In genomic region chr7:82376739-82377138, GRCh38 we compare ENCODE assay signal across 25 cellular contexts.
DNase-seq lines count a peak whose midpoint lies in the region; ATAC-seq, FAIRE-seq and TF ChIP-seq lines count a peak whose summit lies in the region.
"Had no signal": no experiment of that assay in that cellular context is flagged by ENCODE, and none has a peak within 500 bp of the region (broad histone marks: within the 10 kb centered on the region; RNA-seq: fewer than 3 reads in every experiment).

No MANE protein-coding gene starts in this region.

- no peak for TF ChIP-seq CTCF in A549 (IDR thresholded peaks at IDR 0.05)
- no peak for TF ChIP-seq CTCF in lower leg skin (IDR thresholded peaks at IDR 0.05)

- POLR2A ChIA-PET in A549 (lab: Yijun Ruan, JAX) = no interaction called here
- POLR2A ChIA-PET in activated CD4-positive, alpha-beta memory T cell treated with anti-CD3 and anti-CD28 coated beads for 36 hours (lab: Charles Lee) = no interaction called here

- FAIRE-seq in A549 (lab: Jason Lieb, UNC) = no peak
- FAIRE-seq: HTR-8/SVneo had no signal

- intact Hi-C loops in lower leg skin (cut with DNase I; ENCODE audit: low total_unique reads) = no loop called here
- intact Hi-C loops in activated CD4-positive, alpha-beta memory T cell treated with anti-CD3 and anti-CD28 coated beads for 36 hours (cut with micrococcal nuclease) = no loop called here

- no peak overlapping the region for H3K27ac Mint-ChIP-seq in activated CD4-positive, alpha-beta memory T cell treated with anti-CD3 and anti-CD28 coated beads for 36 hours
- H3K27ac Mint-ChIP-seq in T-helper 17 cell = no peak overlapping the region
- H3K27ac Mint-ChIP-seq: activated CD4-positive, alpha-beta memory T cell treated with anti-CD3 and anti-CD28 coated beads, Interleukin-2, amount 10 ng/mL, durations not matched to agents 7 days and 5 days; immature natural killer cell; naive thymus-derived CD8-positive, alpha-beta T cell had no signal

- no peaks in the 10 kb centered on the region for H3K36me3 ChIP-seq in SK-N-MC (ENCODE audit: insufficient read depth, low read length)
- H3K36me3 ChIP-seq: ovary, right atrium auricular region had no signal

- H3K27ac ChIP-seq in A549 (no peak overlapping the region), SK-N-MC (peak overlapping the region; percentile 85)
- H3K27ac ChIP-seq: hepatocyte, KMS-11, ovary, right atrium auricular region had no signal

- no peaks in the 10 kb centered on the region for H3K27me3 Mint-ChIP-seq in activated CD4-positive, alpha-beta memory T cell treated with anti-CD3 and anti-CD28 coated beads for 36 hours
- H3K27me3 Mint-ChIP-seq in T-helper 17 cell = no peaks in the 10 kb centered on the region
- H3K27me3 Mint-ChIP-seq: activated CD4-positive, alpha-beta memory T cell treated with anti-CD3 and anti-CD28 coated beads, Interleukin-2, amount 10 ng/mL, durations not matched to agents 7 days and 5 days had no signal

- H3K9me3 Mint-ChIP-seq in activated CD4-positive, alpha-beta memory T cell treated with anti-CD3 and anti-CD28 coated beads for 36 hours = no peaks in the 10 kb centered on the region
- H3K9me3 Mint-ChIP-seq: activated CD4-positive, alpha-beta memory T cell treated with anti-CD3 and anti-CD28 coated beads, Interleukin-2, amount 10 ng/mL, durations not matched to agents 7 days and 5 days; naive thymus-derived CD8-positive, alpha-beta T cell had no signal

- CTCF ChIA-PET in A549 (lab: Yijun Ruan, JAX) = no interaction called here
- CTCF ChIA-PET in activated CD4-positive, alpha-beta memory T cell treated with anti-CD3 and anti-CD28 coated beads for 36 hours (lab: Charles Lee) = no interaction called here

- H3K9ac ChIP-seq in SK-N-MC (ENCODE audit: insufficient read length) = peak overlapping the region; percentile 46
- H3K9ac ChIP-seq: KMS-11 had no signal

- H3K9me3 ChIP-seq in A549 (no peaks in the 10 kb centered on the region), SK-N-MC (ENCODE audit: low read depth, low read length) (no peaks in the 10 kb centered on the region), T-helper 17 cell (ENCODE audit: control insufficient read depth, low read length, poor library complexity, severe bottlenecking) (no peaks in the 10 kb centered on the region)
- H3K9me3 ChIP-seq: ovary, right atrium auricular region had no signal

- H3K36me3 Mint-ChIP-seq in activated CD4-positive, alpha-beta memory T cell treated with anti-CD3 and anti-CD28 coated beads for 36 hours = no peaks in the 10 kb centered on the region
- H3K36me3 Mint-ChIP-seq in T-helper 17 cell (ENCODE audit: low read depth) = no peaks in the 10 kb centered on the region
- H3K36me3 Mint-ChIP-seq: immature natural killer cell; naive thymus-derived CD8-positive, alpha-beta T cell had no signal

- H3K4me3 ChIP-seq in A549 (no peak overlapping the region), SK-N-MC (peak overlapping the region; percentile 64), lower leg skin (ENCODE audit: low read depth, poor library complexity, severe bottlenecking) (no peak overlapping the region)
- H3K4me3 ChIP-seq: hepatocyte, ovary, right atrium auricular region had no signal

- H3K4me2 ChIP-seq in A549 = peak overlapping the region; percentile 42
- H3K4me2 ChIP-seq: hepatocyte, KMS-11 had no signal

- no peak for TF ChIP-seq EP300 in A549 (IDR thresholded peaks at IDR 0.05)

- DNase-seq in A549 (ENCODE audit: low read depth in 1 of 2, low spot score in 1 of 2) (no peak), DMS79 treated with DMSO at 0.1 percent for 48 hours (lab: John Stamatoyannopoulos, UW) (peak; percentile 76), NCI-H2081 treated with DMSO at 0.1 percent for 48 hours (lab: John Stamatoyannopoulos, UW) (peak; percentile 49), SK-N-MC (ENCODE audit: low read depth, low spot score) (no peak), lower leg skin (ENCODE audit: low spot score in 2 of 2) (no peak), T-helper 17 cell (no peak)
- DNase-seq in activated CD4-positive, alpha-beta memory T cell treated with anti-CD3 and anti-CD28 coated beads for 36 hours = no peak
- no peak for DNase-seq in stimulated activated CD4-positive, alpha-beta T cell treated with anti-CD3 and anti-CD28 coated beads, Interleukin-4, amount 100 ng/mL, for 1 hour
- DNase-seq: activated CD4-positive, alpha-beta memory T cell treated with anti-CD3 and anti-CD28 coated beads, Interleukin-2, amount 10 ng/mL, durations not matched to agents 7 days and 5 days; activated effector memory CD4-positive, alpha-beta T cell treated with anti-CD3 and anti-CD28 coated beads, Interleukin-2, amount 50 U/mL, for 16 hours; activated T-cell treated with anti-CD3 and anti-CD28 coated beads for 4 hours; C1 segment of cervical spinal cord; cerebellar nuclear complex; foreskin fibroblast; GDM1; immature natural killer cell; naive thymus-derived CD8-positive, alpha-beta T cell; NCI-H446 treated with DMSO at 0.1 percent for 48 hours; ovary; RPMI8226 had no signal

- no peak overlapping the region for H3K4me3 Mint-ChIP-seq in activated CD4-positive, alpha-beta memory T cell treated with anti-CD3 and anti-CD28 coated beads for 36 hours
- no peak overlapping the region for H3K4me3 Mint-ChIP-seq in T-helper 17 cell
- H3K4me3 Mint-ChIP-seq: activated CD4-positive, alpha-beta memory T cell treated with anti-CD3 and anti-CD28 coated beads, Interleukin-2, amount 10 ng/mL, durations not matched to agents 7 days and 5 days; immature natural killer cell; naive thymus-derived CD8-positive, alpha-beta T cell had no signal

- peaks cover 10% of the 10 kb centered on the region; the same call in 2 of the 3 replicates for H3K4me1 ChIP-seq in A549
- H3K4me1 ChIP-seq: right atrium auricular region had no signal

- no peak for TF ChIP-seq RAD21 in A549 (conservative IDR thresholded peaks at IDR 0.05 in 1 of 2, IDR thresholded peaks at IDR 0.05 in 1 of 2)

- H3K4me1 Mint-ChIP-seq in activated CD4-positive, alpha-beta memory T cell treated with anti-CD3 and anti-CD28 coated beads for 36 hours (ENCODE audit: low read depth) = no peaks in the 10 kb centered on the region
- no peaks in the 10 kb centered on the region for H3K4me1 Mint-ChIP-seq in T-helper 17 cell
- H3K4me1 Mint-ChIP-seq: activated CD4-positive, alpha-beta memory T cell treated with anti-CD3 and anti-CD28 coated beads, Interleukin-2, amount 10 ng/mL, durations not matched to agents 7 days and 5 days; immature natural killer cell; naive thymus-derived CD8-positive, alpha-beta T cell had no signal

- 44% methylated on average over 2 of the region's 2 CpGs for WGBS in A549 (ENCODE audit: missing lambda C conversion rate)
- 69 to 75% methylated on average over 2 of the region's 2 CpGs for WGBS in lower leg skin, 2 donors

- TF ChIP-seq POLR2A in A549 (IDR thresholded peaks at IDR 0.05; ENCODE audit: low read length) (no peak), lower leg skin (IDR thresholded peaks at IDR 0.05) (no peak)

- ATAC-seq in A549 (no peak), T-helper 17 cell (no peak)
- ATAC-seq: left lobe of liver; naive thymus-derived CD8-positive, alpha-beta T cell had no signal

TF ChIP-seq in A549, 52 proteins besides CTCF, POLR2A, EP300 and RAD21:
- no peak for TF ChIP-seq TFCP2L1 (CRISPR knock-in tag; IDR thresholded peaks at IDR 0.05)

Comparison
In these comparisons a context has a peak if more than half of its experiments do, and no peak if none do; other contexts are left out.
1. DNase-seq: peak in DMS79 treated with DMSO at 0.1 percent for 48 hours (single experiment) and NCI-H2081 treated with DMSO at 0.1 percent for 48 hours (single experiment); none in A549 (0 of 2), SK-N-MC (single experiment), lower leg skin (0 of 2), activated CD4-positive, alpha-beta memory T cell treated with anti-CD3 and anti-CD28 coated beads for 36 hours (single experiment), stimulated activated CD4-positive, alpha-beta T cell treated with anti-CD3 and anti-CD28 coated beads, Interleukin-4, amount 100 ng/mL, for 1 hour (single experiment) and T-helper 17 cell (0 of 3).